ENCODE assay signal across 16 cellular contexts in genomic region chr17:36213695-36214094, GRCh38. TPM values are rescaled to one million over a fixed set of nuclear protein-coding genes. Genes with fewer than 3 reads are reported as not detected.
DNase-seq lines count a peak whose midpoint lies in the region; ATAC-seq and TF ChIP-seq lines count a peak whose summit lies in the region.
"Had no signal": no experiment of that assay in that cellular context is flagged by ENCODE, and none has a peak within 500 bp of the region (broad histone marks: within the 10 kb centered on the region; RNA-seq: fewer than 3 reads in every experiment).

No MANE protein-coding gene starts in this region.

- H3K27ac ChIP-seq in neutrophil: peak overlapping the region; percentile 86
- H3K27ac ChIP-seq: C4-2B, GM23248 had no signal

- H3K36me3 ChIP-seq in neutrophil: no peaks in the 10 kb centered on the region
- no peaks in the 10 kb centered on the region for H3K36me3 ChIP-seq in BE2C

- H3K4me1 ChIP-seq in neutrophil (ENCODE audit: control insufficient read depth in 1 of 2, insufficient read depth in 1 of 2, low read depth in 1 of 2, low read length in 1 of 2): peaks cover 70 to 72% of the 10 kb centered on the region in 2 experiments
- no peaks in the 10 kb centered on the region for H3K4me1 ChIP-seq in BE2C
- H3K4me1 ChIP-seq: Caco-2 had no signal

- no peaks in the 10 kb centered on the region for H3K27me3 ChIP-seq in neutrophil
- no peaks in the 10 kb centered on the region; the same call in none of the 2 replicates for H3K27me3 ChIP-seq in BE2C

- H3K4me1 Mint-ChIP-seq in CD14-positive monocyte: peaks cover 66% of the 10 kb centered on the region
- peaks cover 72% of the 10 kb centered on the region for H3K4me1 Mint-ChIP-seq in central memory CD8-positive, alpha-beta T cell
- H3K4me1 Mint-ChIP-seq in immature natural killer cell: peaks cover 70 to 72% of the 10 kb centered on the region in 2 donors

- TF ChIP-seq CTCF in CD14-positive monocyte (IDR thresholded peaks at IDR 0.05): no peak
- no peak for TF ChIP-seq CTCF in neutrophil (IDR thresholded peaks at IDR 0.05)
- no peak for TF ChIP-seq CTCF in BE2C (IDR thresholded peaks at IDR 0.05; ENCODE audit: low read depth, low read length)

- no peak for DNase-seq in CD14-positive monocyte (ENCODE audit: low spot score)
- no peak for DNase-seq in central memory CD8-positive, alpha-beta T cell (ENCODE audit: low spot score in 2 of 2)
- DNase-seq in immature natural killer cell: no peak
- DNase-seq in RKO (ENCODE audit: low spot score): no peak
- DNase-seq in BE2C: no peak
- no peak for DNase-seq in GM19240 (ENCODE audit: insufficient read length, low spot score)
- DNase-seq in posterior cingulate gyrus: no peak
- DNase-seq: ACHN; Caco-2; CD8-positive, alpha-beta memory T cell; DND-41; GDM1; GM23248 had no signal

- ATAC-seq in central memory CD8-positive, alpha-beta T cell (replicated peaks; ENCODE audit: extremely low read depth, poor library complexity, severe bottlenecking): no peak
- ATAC-seq: HCT116 had no signal

- H3K36me3 Mint-ChIP-seq in CD14-positive monocyte (peaks cover 0 to 3% of the 10 kb centered on the region in 2 donors), immature natural killer cell (peaks cover 0 to 4% (median 0%) of the 10 kb centered on the region in 3 donors)
- peaks cover 5% of the 10 kb centered on the region for H3K36me3 Mint-ChIP-seq in central memory CD8-positive, alpha-beta T cell (ENCODE audit: insufficient read depth)

- H3K27ac Mint-ChIP-seq in CD14-positive monocyte (peak overlapping the region in 4 of 7 donors; percentile 94 to 98 (median 96)), immature natural killer cell (peak overlapping the region in 4 of 6 donors; percentile 91 to 97 (median 94))
- H3K27ac Mint-ChIP-seq in central memory CD8-positive, alpha-beta T cell (ENCODE audit: low read depth): peak overlapping the region; percentile 97

- intact Hi-C loops in CD14-positive monocyte (cut with micrococcal nuclease) (loop anchor here in 1 of 2 donors (1.0 to 5.0 kb wide), 3 partner anchors 17 to 121 kb away; partner anchors contain the start of genes CCL3, CCL3L1 and CCL3L3), posterior cingulate gyrus (cut with DNase I) (no loop called here)

- no peaks in the 10 kb centered on the region for H3K9me3 ChIP-seq in neutrophil
- no peaks in the 10 kb centered on the region for H3K9me3 ChIP-seq in BE2C

- H3K4me3 Mint-ChIP-seq in CD14-positive monocyte (no peak overlapping the region), immature natural killer cell (peak overlapping the region in 3 of 5 donors; percentile 83 to 93 (median 89))
- no peak overlapping the region for H3K4me3 Mint-ChIP-seq in central memory CD8-positive, alpha-beta T cell

- H3K9me3 Mint-ChIP-seq in CD14-positive monocyte (peaks cover 5 to 12% (median 8%) of the 10 kb centered on the region in 7 donors), immature natural killer cell (peaks cover 0 to 4% (median 0%) of the 10 kb centered on the region in 6 donors)
- H3K9me3 Mint-ChIP-seq in central memory CD8-positive, alpha-beta T cell: peaks cover 4% of the 10 kb centered on the region

- no peak overlapping the region for H3K4me3 ChIP-seq in neutrophil (ENCODE audit: low read depth in 1 of 2, low read length in 1 of 2)
- H3K4me3 ChIP-seq in BE2C (ENCODE audit: low read depth, low read length): no peak overlapping the region
- H3K4me3 ChIP-seq: GM23248 had no signal

- H3K27me3 Mint-ChIP-seq in CD14-positive monocyte (ENCODE audit: low read depth in 3 of 3): peaks cover 0 to 6% (median 3%) of the 10 kb centered on the region in 3 donors
- H3K27me3 Mint-ChIP-seq in central memory CD8-positive, alpha-beta T cell: no peaks in the 10 kb centered on the region
- peaks cover 0 to 3% (median 2%) of the 10 kb centered on the region in 3 donors for H3K27me3 Mint-ChIP-seq in immature natural killer cell (ENCODE audit: low read depth in 3 of 3)
- H3K27me3 Mint-ChIP-seq: CD8-positive, alpha-beta memory T cell had no signal

RNA-seq across cellular contexts. Expression of gene CCL4L2, which starts 2.8 kb away (rescaled TPM):
- polyA plus RNA-seq in CD14-positive monocyte: 10 to 100 TPM; 24.8 to 25.3 TPM
- 100 to 1,000 TPM in 1 of 3 donors, 10 to 100 TPM in 2; 30.5 to 129 (median 54.3) TPM for polyA plus RNA-seq in immature natural killer cell
- not detected for polyA plus RNA-seq in BE2C (2012; ENCODE audit: insufficient read depth, insufficient read length, low read depth)

RNA-seq across cellular contexts. Expression of gene CCL3L1, which starts 17.1 kb away (rescaled TPM):
- polyA plus RNA-seq in CD14-positive monocyte (100 to 1,000 TPM in 1 of 2 donors, 10 to 100 TPM in 1; 57.7 to 137 TPM), immature natural killer cell (10 to 100 TPM in 1 of 3 donors, 1 to 10 TPM in 2; 1.0 to 39.5 (median 2.9) TPM)
- not detected for polyA plus RNA-seq in BE2C (2012; ENCODE audit: insufficient read depth, insufficient read length, low read depth)
- polyA plus RNA-seq: GM23248 had no signal

RNA-seq across cellular contexts. Expression of gene TBC1D3B, which starts 37.3 kb away (rescaled TPM):
- polyA plus RNA-seq in CD14-positive monocyte (not detected), immature natural killer cell (not detected)
- 5.4 TPM for polyA plus RNA-seq in BE2C (2012; ENCODE audit: insufficient read depth, insufficient read length, low read depth)

RNA-seq across cellular contexts. Expression of gene TBC1D3I, which starts 50.7 kb away (rescaled TPM):
- not detected for polyA plus RNA-seq in CD14-positive monocyte
- polyA plus RNA-seq in immature natural killer cell: not detected
- polyA plus RNA-seq in BE2C (2012; ENCODE audit: insufficient read depth, insufficient read length, low read depth): 2.3 TPM
- polyA plus RNA-seq: CD8-positive, alpha-beta memory T cell; GM23248 had no signal

Comparison
In these comparisons a context has a peak if more than half of its experiments do, and no peak if none do; other contexts are left out.
1. H3K4me3 Mint-ChIP-seq: peak in immature natural killer cell (3 of 5); none in CD14-positive monocyte (0 of 2) and central memory CD8-positive, alpha-beta T cell (single experiment).
2. Peak in every context shown above with its lines, with median percentiles within 50 percentile points of each other: H3K27ac Mint-ChIP-seq.